In the genomic region with DNA sequence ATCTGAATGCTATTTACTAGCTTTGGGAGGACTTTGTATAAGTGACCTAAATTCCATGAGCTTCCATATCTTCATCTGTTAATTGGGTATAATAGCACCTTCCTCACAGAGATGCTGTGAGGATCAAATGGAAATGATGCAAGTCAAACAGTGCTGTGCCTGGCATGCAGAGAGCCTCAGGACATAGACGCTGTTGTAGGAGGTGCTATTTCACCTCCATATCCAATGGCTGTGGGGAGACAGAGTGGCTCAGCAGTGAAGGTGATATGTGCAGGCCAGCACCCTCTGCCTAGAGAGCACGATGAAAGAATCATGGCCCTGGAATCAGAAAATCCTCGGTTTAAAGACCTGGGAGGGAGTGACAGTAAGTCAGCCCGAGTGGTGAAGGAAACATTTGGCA, we compare ENCODE assay signal across 31 cellular contexts.
"Had no signal": no experiment of that assay in that cellular context is flagged by ENCODE, and none has a peak within 500 bp of the region (broad histone marks: within the 10 kb centered on the region; RNA-seq: fewer than 3 reads in every experiment).

No MANE protein-coding gene starts in this region.

- ATAC-seq: activated T-cell treated with anti-CD3 and anti-CD28 coated beads, Interleukin-2, amount 50 U/mL, for 4 hours; Panc1 had no signal

- H3K4me1 ChIP-seq: SJSA1 had no signal

- H3K4me3 ChIP-seq: cardiac muscle cell, SJSA1 had no signal

- H3K36me3 ChIP-seq: brain microvascular endothelial cell, cardiac muscle cell, SJSA1 had no signal

- H3K9me3 ChIP-seq: SJSA1, SK-N-SH had no signal

- FAIRE-seq: TTC549 had no signal

- H3K27ac ChIP-seq: brain microvascular endothelial cell, cardiac muscle cell, KMS-11, SJSA1 had no signal

- H3K27me3 ChIP-seq: brain microvascular endothelial cell, cardiac muscle cell, SJSA1 had no signal

- DNase-seq: activated B cell treated with CpG ODN at 0.5 μM for 24 hours; activated CD4-positive, alpha-beta memory T cell treated with anti-CD3 and anti-CD28 coated beads for 36 hours; activated CD4-positive, alpha-beta T cell treated with anti-CD3 and anti-CD28 coated beads for 4 hours; activated CD4-positive, alpha-beta T cell treated with anti-CD3 and anti-CD28 coated beads, Interleukin-2, amount 50 U/mL, for 1 hour; activated CD4-positive, CD25-positive, alpha-beta regulatory T cell treated with anti-CD3 and anti-CD28 coated beads, Interleukin-2, amount 50 U/mL, for 72 hours; activated CD8-positive, alpha-beta memory T cell treated with anti-CD3 and anti-CD28 coated beads, Interleukin-2, amount 50 U/mL, for 4 hours; activated naive CD4-positive, alpha-beta T cell; activated naive CD4-positive, alpha-beta T cell treated with anti-CD3 and anti-CD28 coated beads, Interleukin-2, amount 50 U/mL, for 16 hours; activated naive CD8-positive, alpha-beta T cell treated with anti-CD3 and anti-CD28 coated beads for 36 hours; activated T-cell treated with anti-CD3 and anti-CD28 coated beads for 4 hours; activated T-cell treated with anti-CD3 and anti-CD28 coated beads, Interleukin-2, amount 50 U/mL, for 4 hours; amniotic stem cell; aorta; brain microvascular endothelial cell; NCI-H1092 treated with DMSO at 0.1 percent for 48 hours; NCI-H1417; NCI-H146; NCI-H187; NCI-H2081; NCI-H2171 treated with DMSO at 0.1 percent for 48 hours; NCI-H2227 treated with DMSO at 0.1 percent for 48 hours; NCI-H446; NCI-H524; OCI-M1; SHP77 treated with DMSO at 0.1 percent for 48 hours; SK-N-SH had no signal

- H3K4me2 ChIP-seq: KMS-11, SK-N-SH had no signal

- H3K9ac ChIP-seq: KMS-11, SK-N-SH had no signal
